In the genomic region with DNA sequence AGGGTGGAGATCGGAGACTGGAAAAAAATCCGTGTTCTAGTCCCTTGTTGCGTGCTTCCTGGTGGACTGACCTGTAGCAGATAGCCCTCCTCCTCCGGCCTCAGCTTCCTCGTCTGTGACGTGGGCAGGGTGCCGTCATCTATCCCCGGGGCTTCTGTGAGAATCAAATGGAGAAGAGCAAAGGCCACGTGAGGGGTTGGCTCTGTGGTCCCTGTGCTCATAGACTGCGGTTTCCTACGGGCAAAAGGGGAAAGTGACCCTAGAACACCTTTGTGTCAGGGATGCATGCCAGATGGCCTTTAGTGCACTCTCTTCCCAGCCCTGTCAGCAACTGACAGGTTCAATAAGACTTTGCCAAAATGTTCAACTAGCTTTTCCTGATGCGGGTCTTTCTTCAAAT, we compare ENCODE assay signal across 20 cellular contexts. TPM values are rescaled to one million over a fixed set of nuclear protein-coding genes. Genes with fewer than 3 reads are reported as not detected.
DNase-seq lines count a peak whose midpoint lies in the region; TF ChIP-seq lines count a peak whose summit lies in the region.
"Had no signal": no experiment of that assay in that cellular context is flagged by ENCODE, and none has a peak within 500 bp of the region (broad histone marks: within the 10 kb centered on the region; RNA-seq: fewer than 3 reads in every experiment).

No MANE protein-coding gene starts in this region.

- H3K9ac ChIP-seq in mesenchymal stem cell (ENCODE audit: low read length) (no peak overlapping the region), SK-N-SH (no peak overlapping the region)
- H3K9ac ChIP-seq: BLaER1 had no signal

- 88% methylated on average over 12 of the region's 12 CpGs for WGBS in mesenchymal stem cell
- WGBS in prostate gland: 92% methylated on average over 12 of the region's 12 CpGs
- 94% methylated on average over 12 of the region's 12 CpGs for WGBS in SK-N-SH (ENCODE audit: low lambda C conversion rate)

- intact Hi-C loops in left ventricle myocardium inferior (cut with micrococcal nuclease) (no loop called here), vagina (cut with DNase I) (no loop called here), prostate gland (cut with DNase I) (no loop called here)

- peak overlapping the region; percentile 59 to 61 for H3K18ac ChIP-seq in mesenchymal stem cell (ENCODE audit: low read depth in 1 of 2, low read length in 2 of 2)

- CTCF ChIA-PET in SK-N-SH (lab: Yijun Ruan, JAX): interaction anchor here (0.9 to 2.0 kb wide), 4 partner anchors 11 to 204 kb away, joined by 3 to 9 read pairs (median 3); no protein-coding TSS in a partner anchor

- peaks cover 16% of the 10 kb centered on the region for H3K79me1 ChIP-seq in mesenchymal stem cell (replicated peaks; ENCODE audit: low read length, poor library complexity, severe bottlenecking)

- TF ChIP-seq POLR2A in vagina (IDR thresholded peaks at IDR 0.05) (no peak), prostate gland (IDR thresholded peaks at IDR 0.05) (no peak)

- H2BK120ac ChIP-seq in mesenchymal stem cell (ENCODE audit: low read depth, low read length): no peak overlapping the region

- H3F3A ChIP-seq in SK-N-SH (replicated peaks; ENCODE audit: insufficient read depth): peaks cover 5% of the 10 kb centered on the region

- peak overlapping the region in 1 of 2 experiments; percentile 35 for H3K23ac ChIP-seq in mesenchymal stem cell (ENCODE audit: low read length in 2 of 2)

- DNase-seq in left ventricle myocardium inferior: no peak
- DNase-seq in right atrium auricular region (ENCODE audit: low spot score): no peak
- peak; percentile 44 to 73 for DNase-seq in dermis microvascular lymphatic vessel endothelial cell (ENCODE audit: low read depth in 2 of 2)
- no peak for DNase-seq in mesenchymal stem cell
- no peak for DNase-seq in vagina (ENCODE audit: extremely low spot score in 2 of 2)
- no peak for DNase-seq in prostate gland (ENCODE audit: low spot score)
- no peak for DNase-seq in NCI-H2171 treated with DMSO at 0.1 percent for 48 hours (lab: John Stamatoyannopoulos, UW)
- no peak for DNase-seq in SK-N-SH
- DNase-seq: Calu3; CD8-positive, alpha-beta T cell; NCI-H1092 treated with DMSO at 0.1 percent for 48 hours; NCI-H1694; NCI-H2081 treated with DMSO at 0.1 percent for 48 hours; NCI-H748 treated with DMSO at 0.1 percent for 48 hours; PC-9 had no signal

- H3K36me3 ChIP-seq in left ventricle myocardium inferior (no peaks in the 10 kb centered on the region), right atrium auricular region (no peaks in the 10 kb centered on the region), mesenchymal stem cell (ENCODE audit: control insufficient read depth in 1 of 2, insufficient read depth in 2 of 2, low read depth in 1 of 2, low read length in 2 of 2) (peaks cover 0 to 4% of the 10 kb centered on the region in 2 experiments), vagina (no peaks in the 10 kb centered on the region), prostate gland (no peaks in the 10 kb centered on the region), SK-N-SH (replicated peaks in 1 of 2; ENCODE audit: control insufficient read depth in 1 of 2, insufficient read depth in 2 of 2, low read length in 1 of 2) (no peaks in the 10 kb centered on the region)
- H3K36me3 ChIP-seq: BLaER1, SJSA1 had no signal

- H2AFZ ChIP-seq in mesenchymal stem cell (ENCODE audit: low read depth, low read length): no peak overlapping the region
- H2AFZ ChIP-seq in SK-N-SH (ENCODE audit: low read depth): no peak overlapping the region
- H2AFZ ChIP-seq: PC-9 had no signal

- no peak for TF ChIP-seq RAD21 in SK-N-SH (IDR thresholded peaks at IDR 0.05; ENCODE audit: low read length)

- H4K20me1 ChIP-seq in SK-N-SH (ENCODE audit: insufficient read depth): no peaks in the 10 kb centered on the region
- H4K20me1 ChIP-seq: BLaER1 had no signal

- H3K9me3 ChIP-seq in left ventricle myocardium inferior (replicated peaks): no peaks in the 10 kb centered on the region
- H3K9me3 ChIP-seq in right atrium auricular region: no peaks in the 10 kb centered on the region
- no peaks in the 10 kb centered on the region for H3K9me3 ChIP-seq in mesenchymal stem cell (ENCODE audit: control insufficient read depth, low read length)
- no peaks in the 10 kb centered on the region for H3K9me3 ChIP-seq in vagina
- H3K9me3 ChIP-seq in prostate gland: no peaks in the 10 kb centered on the region
- no peaks in the 10 kb centered on the region for H3K9me3 ChIP-seq in SK-N-SH
- H3K9me3 ChIP-seq: A549, BLaER1, SJSA1 had no signal

- peak overlapping the region; percentile 56 for H3K27ac ChIP-seq in left ventricle myocardium inferior (replicated peaks)
- no peak overlapping the region for H3K27ac ChIP-seq in right atrium auricular region
- no peak overlapping the region for H3K27ac ChIP-seq in mesenchymal stem cell (ENCODE audit: low read length, poor library complexity, severe bottlenecking)
- peak overlapping the region; percentile 3 for H3K27ac ChIP-seq in vagina
- H3K27ac ChIP-seq in prostate gland: no peak overlapping the region
- H3K27ac ChIP-seq in SK-N-SH (ENCODE audit: low read depth in 2 of 2, low read length in 1 of 2): no peak overlapping the region
- H3K27ac ChIP-seq: A549, BLaER1, PC-9, SJSA1 had no signal

- TF ChIP-seq EP300 in SK-N-SH (IDR thresholded peaks at IDR 0.05; ENCODE audit: borderline replicate concordance in 1 of 2, low read depth in 1 of 2, low read length in 1 of 2): no peak

- peak overlapping the region in 1 of 2 experiments; percentile 0 for H3K4ac ChIP-seq in mesenchymal stem cell (ENCODE audit: low read depth in 1 of 2, low read length in 2 of 2)

- H3K79me2 ChIP-seq in SK-N-SH (ENCODE audit: insufficient read depth): peaks cover 13% of the 10 kb centered on the region

- H2BK12ac ChIP-seq in mesenchymal stem cell (ENCODE audit: low read length in 2 of 2): peak overlapping the region in 1 of 2 experiments; percentile 74

- no peak overlapping the region for H4K8ac ChIP-seq in mesenchymal stem cell (ENCODE audit: low read length)

- no peak for TF ChIP-seq CTCF in left ventricle myocardium inferior (IDR thresholded peaks at IDR 0.05; ENCODE audit: borderline replicate concordance)
- TF ChIP-seq CTCF in right atrium auricular region (IDR thresholded peaks at IDR 0.05): no peak
- no peak for TF ChIP-seq CTCF in vagina (IDR thresholded peaks at IDR 0.05)
- TF ChIP-seq CTCF in prostate gland (IDR thresholded peaks at IDR 0.05): no peak
- no peak for TF ChIP-seq CTCF in SK-N-SH (IDR thresholded peaks at IDR 0.05)

- H3K4me1 ChIP-seq in left ventricle myocardium inferior (peaks cover 76% of the 10 kb centered on the region), right atrium auricular region (peaks cover 0 to 34% of the 10 kb centered on the region in 2 donors), mesenchymal stem cell (ENCODE audit: control insufficient read depth, insufficient read depth, low read depth, low read length) (peaks cover 2% of the 10 kb centered on the region), vagina (peaks cover 11% of the 10 kb centered on the region), prostate gland (replicated peaks) (no peaks in the 10 kb centered on the region), SK-N-SH (ENCODE audit: control insufficient read depth in 1 of 2, insufficient read depth in 2 of 2, low read depth in 1 of 2, low read length in 1 of 2) (peaks cover 16 to 24% of the 10 kb centered on the region in 2 experiments)

- H2BK15ac ChIP-seq in mesenchymal stem cell (ENCODE audit: low read depth, poor library complexity, severe bottlenecking): no peak overlapping the region

- H2BK5ac ChIP-seq in mesenchymal stem cell (ENCODE audit: low read depth, low read length, poor library complexity, severe bottlenecking): no peak overlapping the region

- peak overlapping the region; percentile 82 for H4K91ac ChIP-seq in mesenchymal stem cell (ENCODE audit: low read length)

- H3K4me2 ChIP-seq in mesenchymal stem cell (ENCODE audit: low read length, poor library complexity, severe bottlenecking) (no peak overlapping the region), SK-N-SH (no peak overlapping the region)
- H3K4me2 ChIP-seq: A549, BLaER1, PC-9 had no signal

- peak overlapping the region in 1 of 2 experiments; percentile 68 for H3K14ac ChIP-seq in mesenchymal stem cell (ENCODE audit: low read length in 2 of 2)

- H3K9me2 ChIP-seq in SK-N-SH: no peaks in the 10 kb centered on the region

- H3K4me3 ChIP-seq in left ventricle myocardium inferior (no peak overlapping the region), right atrium auricular region (no peak overlapping the region), mesenchymal stem cell (ENCODE audit: insufficient read depth in 1 of 2, low read depth in 1 of 2, low read length in 2 of 2) (no peak overlapping the region), vagina (no peak overlapping the region), prostate gland (no peak overlapping the region), SK-N-SH (ENCODE audit: low read depth in 2 of 2, low read length in 1 of 2) (no peak overlapping the region)
- H3K4me3 ChIP-seq: A549, BLaER1, GM23338, K562, PC-9, SJSA1 had no signal

- POLR2A ChIA-PET in SK-N-SH (lab: Yijun Ruan, JAX): no interaction called here

- H2AK5ac ChIP-seq in mesenchymal stem cell (ENCODE audit: low read length, severe bottlenecking): no peak overlapping the region

- H3K27me3 ChIP-seq in left ventricle myocardium inferior (ENCODE audit: low read depth) (no peaks in the 10 kb centered on the region), right atrium auricular region (no peaks in the 10 kb centered on the region), mesenchymal stem cell (ENCODE audit: control insufficient read depth in 1 of 2, insufficient read depth in 1 of 2, low read length in 2 of 2) (no peaks in the 10 kb centered on the region), vagina (no peaks in the 10 kb centered on the region), prostate gland (replicated peaks; ENCODE audit: insufficient read depth) (no peaks in the 10 kb centered on the region), SK-N-SH (ENCODE audit: insufficient read depth) (no peaks in the 10 kb centered on the region)
- H3K27me3 ChIP-seq: BLaER1, SJSA1 had no signal

TF ChIP-seq in SK-N-SH, 30 proteins besides CTCF, POLR2A, EP300 and RAD21:
- TF ChIP-seq JUND (IDR thresholded peaks at IDR 0.05): no peak

RNA-seq across cellular contexts. Expression of gene GRK5, which starts 33.7 kb away (rescaled TPM):
- total RNA-seq in left ventricle myocardium inferior (52.8 TPM), right atrium auricular region (10 to 100 TPM; 19.2 to 53.8 TPM), dermis microvascular lymphatic vessel endothelial cell (28.0 and 35.9 TPM in 2 replicates), vagina (16.5 TPM), prostate gland (10 to 100 TPM in 1 of 2 donors, 1 to 10 TPM in 1; 4.8 to 10.6 TPM)
- 56.5 TPM for polyA plus RNA-seq in mesenchymal stem cell (2013, experiment 1 of 2)
- polyA plus RNA-seq in mesenchymal stem cell (2013, experiment 2 of 2): 57.3 TPM
- polyA plus RNA-seq in SK-N-SH (2012; rRNA removed): 9.5 and 12.1 TPM in 2 replicates
- polyA plus RNA-seq in SK-N-SH (2012; cell fraction: cytosol; rRNA removed): 8.9 and 11.6 TPM in 2 replicates
- 10.3 and 10.8 TPM in 2 replicates for polyA plus RNA-seq in SK-N-SH (2012; cell fraction: nucleus; rRNA removed)

Comparison
In these comparisons a context has a peak if more than half of its experiments do, and no peak if none do; other contexts are left out.
1. H3K27ac ChIP-seq: peak in left ventricle myocardium inferior (single experiment) and vagina (single experiment); none in right atrium auricular region (0 of 2), mesenchymal stem cell (single experiment), prostate gland (0 of 2) and SK-N-SH (0 of 2).
2. DNase-seq: peak in dermis microvascular lymphatic vessel endothelial cell (2 of 2); none in left ventricle myocardium inferior (single experiment), right atrium auricular region (single experiment), mesenchymal stem cell (single experiment), vagina (0 of 2), prostate gland (single experiment), NCI-H2171 treated with DMSO at 0.1 percent for 48 hours (single experiment) and SK-N-SH (single experiment).